ENCODE assay signal across 9 cellular contexts in genomic region chr2:27752551-27753237, GRCh38. TPM values are rescaled to one million over a fixed set of nuclear protein-coding genes. Genes with fewer than 3 reads are reported as not detected.
DNase-seq lines count a peak whose midpoint lies in the region; ATAC-seq and TF ChIP-seq lines count a peak whose summit lies in the region.
"Had no signal": no experiment of that assay in that cellular context is flagged by ENCODE, and none has a peak within 500 bp of the region (broad histone marks: within the 10 kb centered on the region; RNA-seq: fewer than 3 reads in every experiment).

No MANE protein-coding gene starts in this region.

- 18 to 29% methylated on average over 16 of the region's 16 CpGs for WGBS in body of pancreas, 2 donors

- H3K9me3 ChIP-seq in body of pancreas (no peaks in the 10 kb centered on the region), left lung (peaks cover 0 to 13% of the 10 kb centered on the region in 2 donors)

- H3K27ac Mint-ChIP-seq in activated T-cell treated with anti-CD3 and anti-CD28 coated beads, Interleukin-2, amount 50 U/mL, for 72 hours: no peak overlapping the region

- TF ChIP-seq POLR2A in body of pancreas (IDR thresholded peaks at IDR 0.05): peak; percentile 40 to 78 (median 78)

- peaks cover 6 to 8% of the 10 kb centered on the region in 2 donors for H3K36me3 Mint-ChIP-seq in activated T-cell treated with anti-CD3 and anti-CD28 coated beads, Interleukin-2, amount 50 U/mL, for 72 hours (ENCODE audit: insufficient read depth in 2 of 2)

- H3K27me3 Mint-ChIP-seq in activated T-cell treated with anti-CD3 and anti-CD28 coated beads, Interleukin-2, amount 50 U/mL, for 72 hours (ENCODE audit: low read depth): peaks cover 14% of the 10 kb centered on the region

- in situ Hi-C loops in ACHN (cut with HindIII; ENCODE audit: low pct_ligation_motif_present, low pct_unique_long_range_greater_than_20kb, low sequenced_read_pairs): no loop called here

- H3K36me3 ChIP-seq in body of pancreas (replicated peaks in 1 of 2; ENCODE audit: insufficient read depth in 1 of 2, low read depth in 2 of 2): no peaks in the 10 kb centered on the region
- no peaks in the 10 kb centered on the region for H3K36me3 ChIP-seq in left lung

- peaks cover 5% of the 10 kb centered on the region for H3K4me1 Mint-ChIP-seq in activated T-cell treated with anti-CD3 and anti-CD28 coated beads, Interleukin-2, amount 50 U/mL, for 72 hours (ENCODE audit: low read depth)

- H3K27me3 ChIP-seq in body of pancreas (no peaks in the 10 kb centered on the region), left lung (no peaks in the 10 kb centered on the region)

- DNase-seq in ACHN: peak; percentile 63
- peak; percentile 79 to 88 for DNase-seq in NCI-H187 (lab: John Stamatoyannopoulos, UW)
- DNase-seq in body of pancreas: peak; percentile 75 to 87 (median 84)
- no peak for DNase-seq in left lung
- no peak for DNase-seq in activated gamma-delta T cell treated with Interleukin-2 at 50 U/mL for 16 hours
- DNase-seq in activated T-cell treated with anti-CD3 and anti-CD28 coated beads, Interleukin-2, amount 50 U/mL, for 72 hours: no peak
- no peak for DNase-seq in NCI-H446 treated with DMSO at 0.1 percent for 48 hours (lab: John Stamatoyannopoulos, UW)
- DNase-seq: stimulated activated naive CD8-positive, alpha-beta T cell treated with anti-CD3 and anti-CD28 coated beads, Interleukin-15, Interleukin-2, amounts not matched to agents 100 U/mL and 50 U/mL, for 24 hours had no signal

- no peak for TF ChIP-seq CTCF in body of pancreas (IDR thresholded peaks at IDR 0.05)
- no peak for TF ChIP-seq CTCF in left lung (IDR thresholded peaks at IDR 0.05)

- H3K4me3 ChIP-seq in body of pancreas (peak overlapping the region in 1 of 2 donors; percentile 62), left lung (no peak overlapping the region)

- no peak overlapping the region for H3K4me3 Mint-ChIP-seq in activated T-cell treated with anti-CD3 and anti-CD28 coated beads, Interleukin-2, amount 50 U/mL, for 72 hours

- peak; percentile 91 for ATAC-seq in body of pancreas
- ATAC-seq in left lung: peak; percentile 77
- ATAC-seq in GM19351 (IDR thresholded peaks at IDR 0.05; ENCODE audit: unreplicated experiment): no peak
- no peak for ATAC-seq in activated T-cell treated with anti-CD3 and anti-CD28 coated beads, Interleukin-2, amount 50 U/mL, for 72 hours (replicated peaks in 1 of 2)
- ATAC-seq: stimulated activated naive CD8-positive, alpha-beta T cell treated with anti-CD3 and anti-CD28 coated beads, Interleukin-15, Interleukin-2, amounts not matched to agents 100 U/mL and 50 U/mL, for 24 hours had no signal

- H3K27ac ChIP-seq in body of pancreas (peak overlapping the region; percentile 92 to 99 (median 94)), left lung (peak overlapping the region in 1 of 2 donors; percentile 70)

- H3K4me1 ChIP-seq in body of pancreas (peaks cover 53% of the 10 kb centered on the region), left lung (peaks cover 0 to 25% of the 10 kb centered on the region in 2 donors)

- H3K9me3 Mint-ChIP-seq in activated T-cell treated with anti-CD3 and anti-CD28 coated beads, Interleukin-2, amount 50 U/mL, for 72 hours: peaks cover 7 to 8% of the 10 kb centered on the region in 2 donors

- intact Hi-C loops in body of pancreas (cut with DNase I) (no loop called here), left lung (cut with DNase I) (no loop called here)

RNA-seq across cellular contexts. Expression of gene MRPL33, which starts 18.8 kb away (rescaled TPM):
- total RNA-seq in body of pancreas: 10 to 100 TPM; 26.5 to 92.0 TPM
- 100 to 1,000 TPM in 1 of 2 donors, 10 to 100 TPM in 1; 75.2 to 110 TPM for total RNA-seq in left lung
- 10 to 100 TPM; 61.3 to 68.1 TPM for total RNA-seq in activated T-cell treated with anti-CD3 and anti-CD28 coated beads, Interleukin-2, amount 50 U/mL, for 72 hours

Comparison
In these comparisons a context has a peak if more than half of its experiments do, and no peak if none do; other contexts are left out.
1. DNase-seq: peak in ACHN (single experiment), NCI-H187 (2 of 2) and body of pancreas (4 of 4); none in left lung (0 of 2), activated gamma-delta T cell treated with Interleukin-2 at 50 U/mL for 16 hours (single experiment), activated T-cell treated with anti-CD3 and anti-CD28 coated beads, Interleukin-2, amount 50 U/mL, for 72 hours (0 of 2) and NCI-H446 treated with DMSO at 0.1 percent for 48 hours (single experiment).
2. ATAC-seq: peak in body of pancreas (single experiment) and left lung (single experiment); none in GM19351 (single experiment) and activated T-cell treated with anti-CD3 and anti-CD28 coated beads, Interleukin-2, amount 50 U/mL, for 72 hours (0 of 2).